24 cellular contexts compared by ENCODE assay signal in genomic region chr5:90644132-90644531, GRCh38.
"Had no signal": no experiment of that assay in that cellular context is flagged by ENCODE, and none has a peak within 500 bp of the region (broad histone marks: within the 10 kb centered on the region; RNA-seq: fewer than 3 reads in every experiment).

No MANE protein-coding gene starts in this region.

- ATAC-seq: activated CD4-positive, CD25-positive, alpha-beta regulatory T cell treated with anti-CD3 and anti-CD28 coated beads, Interleukin-2, amount 50 U/mL, for 24 hours; activated naive CD8-positive, alpha-beta T cell treated with anti-CD3 and anti-CD28 coated beads, Interleukin-2, amount 50 U/mL, for 24 hours; gastroesophageal sphincter; natural killer cell had no signal

- H3K27me3 Mint-ChIP-seq: activated naive CD4-positive, alpha-beta T cell treated with anti-CD3 and anti-CD28 coated beads, Interleukin-2, amount 10 ng/mL, durations not matched to agents 7 days and 5 days had no signal

- H3K4me3 Mint-ChIP-seq: activated CD4-positive, alpha-beta T cell treated with anti-CD3 and anti-CD28 coated beads, Interleukin-2, amount 10 ng/mL, durations not matched to agents 7 days and 5 days; activated naive CD4-positive, alpha-beta T cell treated with anti-CD3 and anti-CD28 coated beads, Interleukin-2, amount 10 ng/mL, durations not matched to agents 7 days and 5 days; activated naive CD8-positive, alpha-beta T cell treated with anti-CD3 and anti-CD28 coated beads, Interleukin-2, amount 50 U/mL, for 24 hours; natural killer cell; stimulated activated effector memory CD8-positive, alpha-beta T cell treated with anti-CD3 and anti-CD28 coated beads, Interleukin-12 subunit alpha, Interleukin-12 subunit beta, amount 100 ng/mL, for 72 hours had no signal

- H3K9me3 Mint-ChIP-seq: activated CD4-positive, alpha-beta T cell treated with anti-CD3 and anti-CD28 coated beads, Interleukin-2, amount 10 ng/mL, durations not matched to agents 7 days and 5 days; activated naive CD4-positive, alpha-beta T cell treated with anti-CD3 and anti-CD28 coated beads, Interleukin-2, amount 10 ng/mL, durations not matched to agents 7 days and 5 days; activated naive CD8-positive, alpha-beta T cell treated with anti-CD3 and anti-CD28 coated beads, Interleukin-2, amount 50 U/mL, for 24 hours; natural killer cell; stimulated activated effector memory CD8-positive, alpha-beta T cell treated with anti-CD3 and anti-CD28 coated beads, Interleukin-12 subunit alpha, Interleukin-12 subunit beta, amount 100 ng/mL, for 72 hours had no signal

- H3K4me1 Mint-ChIP-seq: activated CD4-positive, alpha-beta T cell treated with anti-CD3 and anti-CD28 coated beads, Interleukin-2, amount 10 ng/mL, durations not matched to agents 7 days and 5 days; activated naive CD4-positive, alpha-beta T cell treated with anti-CD3 and anti-CD28 coated beads, Interleukin-2, amount 10 ng/mL, durations not matched to agents 7 days and 5 days; activated naive CD8-positive, alpha-beta T cell treated with anti-CD3 and anti-CD28 coated beads, Interleukin-2, amount 50 U/mL, for 24 hours; natural killer cell; stimulated activated effector memory CD8-positive, alpha-beta T cell treated with anti-CD3 and anti-CD28 coated beads, Interleukin-12 subunit alpha, Interleukin-12 subunit beta, amount 100 ng/mL, for 72 hours had no signal

- H3K27ac Mint-ChIP-seq: activated CD4-positive, alpha-beta T cell treated with anti-CD3 and anti-CD28 coated beads, Interleukin-2, amount 10 ng/mL, durations not matched to agents 7 days and 5 days; activated naive CD4-positive, alpha-beta T cell treated with anti-CD3 and anti-CD28 coated beads, Interleukin-2, amount 10 ng/mL, durations not matched to agents 7 days and 5 days; activated naive CD8-positive, alpha-beta T cell treated with anti-CD3 and anti-CD28 coated beads, Interleukin-2, amount 50 U/mL, for 24 hours; natural killer cell; stimulated activated effector memory CD8-positive, alpha-beta T cell treated with anti-CD3 and anti-CD28 coated beads, Interleukin-12 subunit alpha, Interleukin-12 subunit beta, amount 100 ng/mL, for 72 hours had no signal

- DNase-seq: activated CD4-positive, alpha-beta T cell treated with anti-CD3 and anti-CD28 coated beads, Interleukin-2, amount 10 ng/mL, durations not matched to agents 7 days and 5 days; activated CD8-positive, alpha-beta memory T cell treated with anti-CD3 and anti-CD28 coated beads, Interleukin-2, amount 50 U/mL, for 48 hours; activated effector memory CD4-positive, alpha-beta T cell treated with Interleukin-2 at 50 U/mL for 16 hours; activated naive CD4-positive, alpha-beta T cell treated with anti-CD3 and anti-CD28 coated beads, Interleukin-2, amount 10 ng/mL, durations not matched to agents 7 days and 5 days; activated naive CD8-positive, alpha-beta T cell treated with anti-CD3 and anti-CD28 coated beads, Interleukin-2, amount 50 U/mL, for 24 hours; activated T-cell treated with anti-CD3 and anti-CD28 coated beads, Interleukin-2, amount 50 U/mL, for 48 hours; aorta; brain microvascular endothelial cell; cerebellar nuclear complex; cortex of kidney; effector CD4-positive, alpha-beta T cell; heart right ventricle; mesenchymal stem cell; natural killer cell; sigmoid colon; stimulated activated CD4-positive, alpha-beta T cell treated with anti-CD3 and anti-CD28 coated beads, Interleukin-4, amount 100 ng/mL, for 24 hours; stomach; trophoblast cell had no signal

- H3K36me3 Mint-ChIP-seq: activated naive CD4-positive, alpha-beta T cell treated with anti-CD3 and anti-CD28 coated beads, Interleukin-2, amount 10 ng/mL, durations not matched to agents 7 days and 5 days; natural killer cell; stimulated activated effector memory CD8-positive, alpha-beta T cell treated with anti-CD3 and anti-CD28 coated beads, Interleukin-12 subunit alpha, Interleukin-12 subunit beta, amount 100 ng/mL, for 72 hours had no signal

- H3K27ac ChIP-seq: brain microvascular endothelial cell, esophagus muscularis mucosa, gastroesophageal sphincter, heart right ventricle, neutrophil, parathyroid adenoma, sigmoid colon, stomach had no signal
